ENCODE assay signal across 9 cellular contexts in genomic region chr22:45308624-45309421, GRCh38. TPM values are rescaled to one million over a fixed set of nuclear protein-coding genes. Genes with fewer than 3 reads are reported as not detected.
A peak's percentile ranks its signal among the peaks of the same experiment; 100 is the strongest.
DNase-seq lines count a peak whose midpoint lies in the region; ATAC-seq lines count a peak whose summit lies in the region.
"Had no signal": no experiment of that assay in that cellular context is flagged by ENCODE, and none has a peak within 500 bp of the region (broad histone marks: within the 10 kb centered on the region; RNA-seq: fewer than 3 reads in every experiment).

No MANE protein-coding gene starts in this region.

- DNase-seq in DMS153 treated with DMSO at 0.1 percent for 48 hours (lab: John Stamatoyannopoulos, UW; ENCODE audit: unreplicated experiment) = peak; percentile 13
- DNase-seq in MV-4-11 (lab: John Stamatoyannopoulos, UW) = peak; percentile 19
- DNase-seq in caudate nucleus (lab: John Stamatoyannopoulos, UW) = peak in 14 of 61 donors; percentile 11 to 59 (median 40)
- DNase-seq in RKO (ENCODE audit: low spot score) = no peak

- peak overlapping the region; percentile 73 for H3K4me3 ChIP-seq in mononuclear cell (ENCODE audit: low read length)

- H3K27me3 ChIP-seq in mononuclear cell (ENCODE audit: insufficient read depth, low read length) = no peaks in the 10 kb centered on the region

- ATAC-seq in HG02642 (IDR thresholded peaks at IDR 0.05; ENCODE audit: poor library complexity, unreplicated experiment) (no peak), GM18868 (IDR thresholded peaks at IDR 0.05; ENCODE audit: unreplicated experiment) (no peak), GM21825 (IDR thresholded peaks at IDR 0.05; ENCODE audit: unreplicated experiment) (no peak)

- peak overlapping the region; percentile 92 for H3K27ac ChIP-seq in caudate nucleus (ENCODE audit: low read depth, low read length)

- peaks cover 29% of the 10 kb centered on the region for H3K4me1 ChIP-seq in mononuclear cell (ENCODE audit: insufficient read depth, low read length)

- H3K9me3 ChIP-seq in mononuclear cell (ENCODE audit: low read depth, low read length) = no peaks in the 10 kb centered on the region

RNA-seq across cellular contexts. Expression of gene FAM118A, which starts 0.9 kb away (rescaled TPM):
- total RNA-seq in mononuclear cell = 37.7 TPM

RNA-seq across cellular contexts. Expression of gene UPK3A, which starts 24.1 kb away (rescaled TPM):
- total RNA-seq in mononuclear cell = 0.94 TPM
- total RNA-seq: M059J had no signal
